ENCODE assay signal across 17 cellular contexts in the genomic region with DNA sequence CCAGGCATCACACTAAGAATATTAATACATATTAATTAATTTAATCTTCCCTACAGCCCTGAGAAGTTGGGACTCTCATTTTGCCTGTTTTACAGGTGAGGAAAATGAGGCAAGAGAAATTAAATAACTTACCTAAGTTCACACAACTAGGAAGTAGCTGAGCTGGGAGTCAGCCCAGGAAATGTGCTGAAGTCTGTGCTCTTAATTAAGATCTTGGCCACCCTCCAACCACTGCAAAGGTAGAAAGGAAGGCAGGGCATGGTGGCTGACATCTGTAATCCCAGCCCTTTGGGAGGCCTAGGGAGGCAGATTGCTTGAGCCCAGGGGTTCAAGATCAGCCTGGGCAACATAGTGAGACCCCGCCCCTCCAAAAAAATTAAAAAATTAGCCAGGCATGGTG. TPM values are rescaled to one million over a fixed set of nuclear protein-coding genes. Genes with fewer than 3 reads are reported as not detected.
A peak's percentile ranks its signal among the peaks of the same experiment; 100 is the strongest.
DNase-seq lines count a peak whose midpoint lies in the region; ATAC-seq and TF ChIP-seq lines count a peak whose summit lies in the region.
"Had no signal": no experiment of that assay in that cellular context is flagged by ENCODE, and none has a peak within 500 bp of the region (broad histone marks: within the 10 kb centered on the region; RNA-seq: fewer than 3 reads in every experiment).

No MANE protein-coding gene starts in this region.

- H2BK15ac ChIP-seq in mesendoderm (replicated peaks; ENCODE audit: low read depth) = no peak overlapping the region

- H3K27ac ChIP-seq in BLaER1 = no peak overlapping the region
- H3K27ac ChIP-seq in CD8-positive, alpha-beta T cell (ENCODE audit: low read depth, low read length) = no peak overlapping the region
- peak overlapping the region in 2 of 10 donors; percentile 3 to 22 for H3K27ac ChIP-seq in heart right ventricle
- H3K27ac ChIP-seq in mesendoderm (ENCODE audit: low read depth, low read length) = no peak overlapping the region
- H3K27ac ChIP-seq: RWPE1, upper lobe of left lung had no signal

- H3K4me2 ChIP-seq in BLaER1 = peak overlapping the region; percentile 9; the same call in 1 of the 2 replicates
- no peak overlapping the region for H3K4me2 ChIP-seq in mesendoderm (ENCODE audit: low read length)

- no peak for DNase-seq in CD8-positive, alpha-beta T cell
- DNase-seq in NCI-H69 (lab: John Stamatoyannopoulos, UW) (peak; percentile 82), heart right ventricle (peak in 1 of 2 donors; percentile 31), lower leg skin (ENCODE audit: low spot score in 2 of 2) (no peak), D341Med (ENCODE audit: low spot score) (no peak), NOMO-1 treated with dmso at 0.1 percent for 144 hours (lab: John Stamatoyannopoulos, UW; ENCODE audit: unreplicated experiment) (no peak), mesendoderm (no peak)
- DNase-seq: activated CD4-positive, alpha-beta T cell treated with anti-CD3 and anti-CD28 coated beads for 1 hour; activated naive CD4-positive, alpha-beta T cell treated with anti-CD3 and anti-CD28 coated beads, Interleukin-2, amount 50 U/mL, for 16 hours; activated T-cell treated with anti-CD3 and anti-CD28 coated beads, Interleukin-2, amount 50 U/mL, for 4 hours; Caco-2; H7; NCI-H1105 treated with DMSO at 0.1 percent for 48 hours; stimulated activated CD4-positive, alpha-beta T cell treated with anti-CD3 and anti-CD28 coated beads, Interleukin-4, amount 100 ng/mL, for 4 hours had no signal

- no peaks in the 10 kb centered on the region for H3K27me3 Mint-ChIP-seq in CD8-positive, alpha-beta T cell (ENCODE audit: low read depth)

- no peak overlapping the region for H3K4me3 ChIP-seq in BLaER1
- no peak overlapping the region for H3K4me3 ChIP-seq in CD8-positive, alpha-beta T cell (ENCODE audit: low read depth, low read length)
- no peak overlapping the region for H3K4me3 ChIP-seq in heart right ventricle
- H3K4me3 ChIP-seq in lower leg skin (ENCODE audit: low read depth, poor library complexity, severe bottlenecking) = no peak overlapping the region
- H3K4me3 ChIP-seq in mesendoderm (ENCODE audit: low read length) = no peak overlapping the region
- H3K4me3 ChIP-seq: upper lobe of left lung had no signal

- no peak for TF ChIP-seq CTCF in CD8-positive, alpha-beta T cell (IDR thresholded peaks at IDR 0.05)
- no peak for TF ChIP-seq CTCF in heart right ventricle (IDR thresholded peaks at IDR 0.05)
- TF ChIP-seq CTCF in lower leg skin (IDR thresholded peaks at IDR 0.05) = no peak

- H3K9me3 Mint-ChIP-seq in CD8-positive, alpha-beta T cell = no peaks in the 10 kb centered on the region
- H3K9me3 Mint-ChIP-seq: activated T-cell treated with anti-CD3 and anti-CD28 coated beads, Interleukin-2, amount 50 U/mL, for 4 hours had no signal

- H3K79me2 ChIP-seq in mesendoderm (ENCODE audit: control insufficient read depth, insufficient read depth, low read length) = no peaks in the 10 kb centered on the region

- no peaks in the 10 kb centered on the region for H3K36me3 Mint-ChIP-seq in CD8-positive, alpha-beta T cell

- intact Hi-C loops in CD8-positive, alpha-beta T cell (cut with DNase I, micrococcal nuclease) = no loop called here
- intact Hi-C loops in heart right ventricle (cut with DNase I) = loop anchor here in 1 of 10 donors (10.0 kb wide), 1 partner anchor 89 kb away; no protein-coding TSS in a partner anchor
- intact Hi-C loops in lower leg skin (cut with DNase I; ENCODE audit: low total_unique reads) = no loop called here

- H4K8ac ChIP-seq in mesendoderm (ENCODE audit: low read depth, low read length) = no peak overlapping the region

- H3K4me1 ChIP-seq in BLaER1 (peaks cover 18% of the 10 kb centered on the region), heart right ventricle (peaks cover 0 to 45% (median 13%) of the 10 kb centered on the region in 9 donors), mesendoderm (ENCODE audit: control insufficient read depth, low read depth, low read length) (no peaks in the 10 kb centered on the region)
- H3K4me1 ChIP-seq in CD8-positive, alpha-beta T cell (ENCODE audit: insufficient read depth, low read length) = peaks cover 39% of the 10 kb centered on the region

- 92 to 94% methylated on average over 1 of the region's 1 CpG for WGBS in heart right ventricle, 2 donors
- 85 to 100% methylated on average over 1 of the region's 1 CpG for WGBS in lower leg skin, 2 donors
- WGBS in mesendoderm (ENCODE audit: extremely low coverage, insufficient coverage, low lambda C conversion rate) = no CpG with 5 or more reads among the region's 1 CpG

- no peak overlapping the region for H3K4me3 Mint-ChIP-seq in CD8-positive, alpha-beta T cell
- H3K4me3 Mint-ChIP-seq: activated T-cell treated with anti-CD3 and anti-CD28 coated beads, Interleukin-2, amount 50 U/mL, for 4 hours had no signal

- H2BK120ac ChIP-seq in mesendoderm (ENCODE audit: low read depth, low read length) = no peak overlapping the region

- no peak overlapping the region for H3K56ac ChIP-seq in mesendoderm (ENCODE audit: low read length)

- no peaks in the 10 kb centered on the region for H3K79me1 ChIP-seq in mesendoderm (ENCODE audit: low read length)

- no peak for TF ChIP-seq POLR2A in lower leg skin (IDR thresholded peaks at IDR 0.05)

- no peaks in the 10 kb centered on the region for H4K20me1 ChIP-seq in BLaER1

- no peak overlapping the region for H4K5ac ChIP-seq in mesendoderm (ENCODE audit: low read length)

- H3K4me1 Mint-ChIP-seq in CD8-positive, alpha-beta T cell (ENCODE audit: low read depth) = peaks cover 61% of the 10 kb centered on the region

- ATAC-seq in CD8-positive, alpha-beta T cell = peak; percentile 34
- peak in 7 of 8 donors; percentile 49 to 77 (median 67) for ATAC-seq in heart right ventricle
- ATAC-seq: activated T-cell treated with anti-CD3 and anti-CD28 coated beads, Interleukin-2, amount 50 U/mL, for 4 hours had no signal

- no peak overlapping the region for H3K23ac ChIP-seq in mesendoderm (ENCODE audit: low read length)

- H3K4ac ChIP-seq in mesendoderm (ENCODE audit: low read depth, low read length) = no peak overlapping the region

- H3K9ac ChIP-seq in BLaER1 (no peak overlapping the region), mesendoderm (ENCODE audit: low read length) (no peak overlapping the region)

- CTCF ChIA-PET in CD8-positive, alpha-beta T cell (lab: Charles Lee) = interaction anchor here (0.6 to 1.5 kb wide), 3 partner anchors 9 to 94 kb away, joined by 3 to 4 read pairs (median 4); no protein-coding TSS in a partner anchor

- H2AK5ac ChIP-seq in mesendoderm (ENCODE audit: low read length) = no peak overlapping the region

- H3K36me3 ChIP-seq in BLaER1 (no peaks in the 10 kb centered on the region), heart right ventricle (no peaks in the 10 kb centered on the region), mesendoderm (ENCODE audit: control insufficient read depth, insufficient read depth, low read length) (no peaks in the 10 kb centered on the region)
- no peaks in the 10 kb centered on the region for H3K36me3 ChIP-seq in CD8-positive, alpha-beta T cell (ENCODE audit: insufficient read depth, low read length)
- H3K36me3 ChIP-seq: upper lobe of left lung had no signal

- H3K18ac ChIP-seq in mesendoderm (ENCODE audit: low read length) = no peak overlapping the region

- H3K9me3 ChIP-seq in BLaER1 (no peaks in the 10 kb centered on the region), heart right ventricle (no peaks in the 10 kb centered on the region)
- H3K9me3 ChIP-seq in CD8-positive, alpha-beta T cell (ENCODE audit: low read length) = no peaks in the 10 kb centered on the region
- H3K9me3 ChIP-seq: Caco-2, upper lobe of left lung had no signal

- no peaks in the 10 kb centered on the region for H3K27me3 ChIP-seq in BLaER1
- no peaks in the 10 kb centered on the region for H3K27me3 ChIP-seq in CD8-positive, alpha-beta T cell (ENCODE audit: insufficient read depth, low read length)
- no peaks in the 10 kb centered on the region for H3K27me3 ChIP-seq in heart right ventricle
- no peaks in the 10 kb centered on the region for H3K27me3 ChIP-seq in mesendoderm (ENCODE audit: insufficient read depth, low read length, poor library complexity)
- H3K27me3 ChIP-seq: upper lobe of left lung had no signal

- POLR2A ChIA-PET in CD8-positive, alpha-beta T cell (lab: Charles Lee) = interaction anchor here (0.7 to 3.1 kb wide), 6 partner anchors 9 to 95 kb away, joined by 3 to 13 read pairs (median 4); no protein-coding TSS in a partner anchor

- H2BK5ac ChIP-seq in mesendoderm (ENCODE audit: low read length) = no peak overlapping the region

- H3K27ac Mint-ChIP-seq in CD8-positive, alpha-beta T cell = peak overlapping the region; percentile 41

RNA-seq across cellular contexts. Expression of gene MGAT4A, which starts 12.9 kb away (rescaled TPM):
- 100 to 1,000 TPM; 226 to 229 TPM for total RNA-seq in CD8-positive, alpha-beta T cell
- total RNA-seq in heart right ventricle (10 to 100 TPM; 17.7 to 33.0 (median 18.7) TPM), lower leg skin (10 to 100 TPM in 3 of 4 donors, 1 to 10 TPM in 1; 7.3 to 24.9 (median 14.2) TPM)
- polyA plus RNA-seq in heart right ventricle = 1 to 10 TPM; 4.6 to 7.2 TPM
- 0.55 TPM for polyA plus RNA-seq in mesendoderm (2013, experiment 1 of 2)
- 0.70 TPM for polyA plus RNA-seq in mesendoderm (2013, experiment 2 of 2)

Comparison
In these comparisons a context has a peak if more than half of its experiments do, and no peak if none do; other contexts are left out.
1. RNA of gene MGAT4A, which starts 12.9 kb away (total RNA-seq): 226 to 229 TPM in CD8-positive, alpha-beta T cell; 17.7 to 33.0 TPM in heart right ventricle and 7.3 to 24.9 TPM in lower leg skin; every median in the first group is over 4 times any median in the second.